Comparison of ENCODE assay signal across 26 cellular contexts in the genomic region with DNA sequence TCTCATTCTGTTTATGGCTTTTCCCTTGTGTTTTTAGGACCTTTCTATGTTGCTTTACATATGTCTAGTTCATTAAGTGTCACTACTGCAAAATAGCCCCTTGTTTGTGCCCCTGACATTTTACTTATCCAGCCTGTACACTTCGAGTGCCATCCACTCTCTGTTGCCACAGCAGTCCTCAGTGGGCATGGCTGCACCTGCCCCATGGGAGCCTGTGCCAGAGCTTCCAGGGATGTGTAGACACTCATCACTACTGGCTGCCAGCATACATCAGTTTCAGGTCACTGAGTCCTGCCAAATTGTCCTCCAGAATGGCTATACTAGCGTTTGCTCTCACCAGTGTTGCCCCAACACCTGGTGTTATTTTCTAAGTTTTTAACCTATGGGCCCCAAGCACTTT.
"Had no signal": no experiment of that assay in that cellular context is flagged by ENCODE, and none has a peak within 500 bp of the region (broad histone marks: within the 10 kb centered on the region; RNA-seq: fewer than 3 reads in every experiment).

No MANE protein-coding gene starts in this region.

- H3K27me3 ChIP-seq: breast epithelium, SJSA1 had no signal

- H3K9me3 Mint-ChIP-seq: activated naive CD4-positive, alpha-beta T cell treated with anti-CD3 and anti-CD28 coated beads, Interleukin-2, amount 50 U/mL, for 24 hours; activated T-cell treated with anti-CD3 and anti-CD28 coated beads, Interleukin-2, amount 50 U/mL, for 24 hours; activated T-helper 1 cell treated with anti-CD3 and anti-CD28 coated beads, Interleukin-12 subunit alpha, Interleukin-12 subunit beta, Interleukin-2, Interleukin-4 antibody, amounts not matched to agents 30 ng/mL and 10 ng/mL and 1 ng/mL, durations not matched to agents 14 hours and 24 hours and 36 hours; T-helper 1 cell treated with Interleukin-12 subunit alpha and Interleukin-12 subunit beta and Interleukin-4 antibody, amounts not matched to agents 30 μg/mL and 1 μg/mL, for 36 hours had no signal

- H3K27me3 Mint-ChIP-seq: activated naive CD4-positive, alpha-beta T cell treated with anti-CD3 and anti-CD28 coated beads, Interleukin-2, amount 50 U/mL, for 24 hours; activated T-cell treated with anti-CD3 and anti-CD28 coated beads, Interleukin-2, amount 50 U/mL, for 24 hours had no signal

- H3K9me3 ChIP-seq: breast epithelium, SJSA1 had no signal

- H3K4me3 ChIP-seq: breast epithelium, SJSA1 had no signal

- H3K4me1 ChIP-seq: breast epithelium, SJSA1 had no signal

- H3K4me1 Mint-ChIP-seq: activated naive CD4-positive, alpha-beta T cell treated with anti-CD3 and anti-CD28 coated beads, Interleukin-2, amount 50 U/mL, for 24 hours had no signal

- H3K36me3 Mint-ChIP-seq: activated CD8-positive, alpha-beta memory T cell treated with anti-CD3 and anti-CD28 coated beads, Interleukin-2, amount 10 ng/mL, durations not matched to agents 7 days and 5 days; activated naive CD4-positive, alpha-beta T cell treated with anti-CD3 and anti-CD28 coated beads, Interleukin-2, amount 50 U/mL, for 24 hours had no signal

- H3K4me3 Mint-ChIP-seq: activated CD8-positive, alpha-beta memory T cell treated with anti-CD3 and anti-CD28 coated beads, Interleukin-2, amount 10 ng/mL, durations not matched to agents 7 days and 5 days; activated naive CD4-positive, alpha-beta T cell treated with anti-CD3 and anti-CD28 coated beads, Interleukin-2, amount 50 U/mL, for 24 hours; activated T-cell treated with anti-CD3 and anti-CD28 coated beads, Interleukin-2, amount 50 U/mL, for 24 hours; activated T-helper 1 cell treated with anti-CD3 and anti-CD28 coated beads, Interleukin-12 subunit alpha, Interleukin-12 subunit beta, Interleukin-2, Interleukin-4 antibody, amounts not matched to agents 30 ng/mL and 10 ng/mL and 1 ng/mL, durations not matched to agents 14 hours and 24 hours and 36 hours; T-helper 1 cell treated with Interleukin-12 subunit alpha and Interleukin-12 subunit beta and Interleukin-4 antibody, amounts not matched to agents 30 μg/mL and 1 μg/mL, for 36 hours had no signal

- DNase-seq: activated CD4-positive, alpha-beta T cell treated with anti-CD3 and anti-CD28 coated beads for 4 hours; activated CD4-positive, alpha-beta T cell treated with anti-CD3 and anti-CD28 coated beads, Interleukin-2, amount 50 U/mL, for 4 hours; activated CD8-positive, alpha-beta memory T cell treated with anti-CD3 and anti-CD28 coated beads, Interleukin-2, amount 10 ng/mL, durations not matched to agents 7 days and 5 days; activated effector memory CD4-positive, alpha-beta T cell treated with Interleukin-2 at 50 U/mL for 16 hours; activated naive CD4-positive, alpha-beta T cell; activated T-cell treated with anti-CD3 and anti-CD28 coated beads, Interleukin-2, amount 50 U/mL, for 24 hours; aorta; caudate nucleus; Kasumi-1; KBM-7; NCI-H1105 treated with DMSO at 0.1 percent for 48 hours; NCI-H1436 treated with DMSO at 0.1 percent for 48 hours; NCI-H1930; NCI-H446 treated with DMSO at 0.1 percent for 48 hours; NCI-H524 treated with DMSO at 0.1 percent for 48 hours; NCI-H774; NK-92 treated with Interleukin-12 subunit alpha and Interleukin-12 subunit beta, amount 100 ng/mL, for 24 hours; OCI-M1; RPMI8226; SHP77; SW 1271 had no signal

- H3K27ac ChIP-seq: breast epithelium, SJSA1 had no signal

- H3K27ac Mint-ChIP-seq: activated CD8-positive, alpha-beta memory T cell treated with anti-CD3 and anti-CD28 coated beads, Interleukin-2, amount 10 ng/mL, durations not matched to agents 7 days and 5 days; activated naive CD4-positive, alpha-beta T cell treated with anti-CD3 and anti-CD28 coated beads, Interleukin-2, amount 50 U/mL, for 24 hours; activated T-cell treated with anti-CD3 and anti-CD28 coated beads, Interleukin-2, amount 50 U/mL, for 24 hours; activated T-helper 1 cell treated with anti-CD3 and anti-CD28 coated beads, Interleukin-12 subunit alpha, Interleukin-12 subunit beta, Interleukin-2, Interleukin-4 antibody, amounts not matched to agents 30 ng/mL and 10 ng/mL and 1 ng/mL, durations not matched to agents 14 hours and 24 hours and 36 hours; T-helper 1 cell treated with Interleukin-12 subunit alpha and Interleukin-12 subunit beta and Interleukin-4 antibody, amounts not matched to agents 30 μg/mL and 1 μg/mL, for 36 hours had no signal
